Comparison of ENCODE assay signal across 9 cellular contexts in the genomic region with DNA sequence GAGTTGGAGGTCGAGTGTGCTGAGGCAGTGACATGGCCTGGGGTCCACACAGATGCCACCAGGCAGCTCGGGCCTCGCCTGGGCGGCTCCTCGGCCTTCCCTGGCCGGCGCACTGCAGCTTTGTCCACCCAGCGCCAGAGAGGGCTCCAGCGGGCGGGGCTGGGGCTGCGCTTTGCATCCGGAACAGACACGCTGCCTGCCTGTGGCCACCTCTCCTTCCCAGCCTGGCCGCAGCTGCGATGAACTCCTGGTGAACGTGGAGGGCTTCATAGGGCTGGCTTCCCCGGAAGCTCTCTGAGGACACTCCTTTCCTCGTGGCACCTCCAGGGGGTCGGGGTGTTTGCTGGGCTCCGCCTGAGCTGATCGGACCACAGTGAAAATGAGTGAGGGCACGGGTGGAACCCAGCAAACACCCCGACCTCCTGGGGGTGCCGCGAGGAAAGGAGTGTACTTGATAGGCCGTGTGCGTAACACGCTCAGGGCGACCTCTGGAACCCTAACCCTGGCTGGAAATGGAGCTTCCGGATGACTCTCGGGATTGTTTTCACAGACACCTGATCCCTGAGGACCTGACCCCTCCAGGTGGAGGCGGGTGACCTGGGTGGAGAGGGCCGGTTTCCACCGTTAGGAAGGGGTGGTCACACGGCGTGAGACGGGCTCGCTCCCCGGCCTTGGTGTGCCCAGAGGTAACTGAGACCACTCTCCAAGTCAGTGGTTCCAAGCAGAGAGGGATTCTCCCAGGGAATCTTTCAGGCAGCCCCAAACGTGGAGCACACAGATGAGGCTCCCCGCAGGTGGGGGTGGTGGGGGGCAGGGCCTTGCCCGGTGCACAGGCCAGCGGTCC. TPM values are rescaled to one million over a fixed set of nuclear protein-coding genes. Genes with fewer than 3 reads are reported as not detected.
DNase-seq lines count a peak whose midpoint lies in the region; ATAC-seq and TF ChIP-seq lines count a peak whose summit lies in the region.
"Had no signal": no experiment of that assay in that cellular context is flagged by ENCODE, and none has a peak within 500 bp of the region (broad histone marks: within the 10 kb centered on the region; RNA-seq: fewer than 3 reads in every experiment).

No MANE protein-coding gene starts in this region.

- H3K4me3 ChIP-seq in NT2/D1 (ENCODE audit: insufficient read length, low read depth) (no peak overlapping the region), lower lobe of right lung (peak overlapping the region; percentile 39), tibial nerve (peak overlapping the region; percentile 2 to 31 (median 17))

- peak; percentile 26 to 31 for ATAC-seq in lower lobe of right lung

- intact Hi-C loops in lower lobe of right lung (cut with DNase I): no loop called here

- no peak overlapping the region for H3K27ac ChIP-seq in lower lobe of right lung
- H3K27ac ChIP-seq in tibial nerve: peak overlapping the region in 1 of 4 donors; percentile 16

- TF ChIP-seq EP300 in tibial nerve (IDR thresholded peaks at IDR 0.05): no peak

- H3K9me3 ChIP-seq in NT2/D1 (ENCODE audit: insufficient read depth, low read length): no peaks in the 10 kb centered on the region
- H3K9me3 ChIP-seq in lower lobe of right lung: no peaks in the 10 kb centered on the region
- H3K9me3 ChIP-seq in tibial nerve: no peaks in the 10 kb centered on the region

- 63% methylated on average over 36 to 42 of the region's 43 CpGs for WGBS in tibial nerve, 2 donors

- H3K36me3 ChIP-seq in NT2/D1 (ENCODE audit: insufficient read depth, insufficient read length, low read length): no peaks in the 10 kb centered on the region
- no peaks in the 10 kb centered on the region for H3K36me3 ChIP-seq in lower lobe of right lung
- H3K36me3 ChIP-seq in tibial nerve: no peaks in the 10 kb centered on the region

- no peak for DNase-seq in NT2/D1 (ENCODE audit: low read depth, low spot score)
- DNase-seq in dermis microvascular lymphatic vessel endothelial cell (ENCODE audit: low read depth in 2 of 2): peak; percentile 17 to 40
- peak; percentile 46 for DNase-seq in lower lobe of right lung
- peak; percentile 27 to 38 for DNase-seq in tibial nerve (ENCODE audit: low spot score in 2 of 2)
- no peak for DNase-seq in SIG-M5 (lab: John Stamatoyannopoulos, UW)
- no peak for DNase-seq in activated CD4-positive, alpha-beta T cell treated with anti-CD3 and anti-CD28 coated beads, Interleukin-2, amount 50 U/mL, for 4 hours
- DNase-seq in stimulated activated CD4-positive, alpha-beta T cell treated with anti-CD3 and anti-CD28 coated beads, Interleukin-4, amount 100 ng/mL, for 4 hours: no peak
- DNase-seq: activated effector memory CD4-positive, alpha-beta T cell treated with Interleukin-2 at 50 U/mL for 16 hours; GF-D8 had no signal

- TF ChIP-seq CTCF in lower lobe of right lung (IDR thresholded peaks at IDR 0.05): no peak
- TF ChIP-seq CTCF in tibial nerve (IDR thresholded peaks at IDR 0.05): no peak

- H3K9ac ChIP-seq in NT2/D1 (ENCODE audit: insufficient read length, low read depth): peak overlapping the region; percentile 26

- TF ChIP-seq POLR2A in tibial nerve (IDR thresholded peaks at IDR 0.05): no peak

- H3K4me1 ChIP-seq in NT2/D1 (ENCODE audit: insufficient read depth, insufficient read length): peaks cover 12% of the 10 kb centered on the region
- H3K4me1 ChIP-seq in lower lobe of right lung: peaks cover 14% of the 10 kb centered on the region
- peaks cover 0 to 17% (median 7%) of the 10 kb centered on the region in 4 donors for H3K4me1 ChIP-seq in tibial nerve

- H3K27me3 ChIP-seq in NT2/D1 (ENCODE audit: insufficient read depth, insufficient read length) (no peaks in the 10 kb centered on the region), lower lobe of right lung (ENCODE audit: low read depth) (no peaks in the 10 kb centered on the region), tibial nerve (no peaks in the 10 kb centered on the region)

RNA-seq across cellular contexts. Expression of a gene that starts 31.8 kb away (rescaled TPM):
- total RNA-seq in dermis microvascular lymphatic vessel endothelial cell (14.0 and 22.4 TPM in 2 replicates), lower lobe of right lung (85.7 TPM), tibial nerve (10 to 100 TPM; 53.5 to 61.5 (median 56.5) TPM)

Comparison
In these comparisons a context has a peak if more than half of its experiments do, and no peak if none do; other contexts are left out.
1. DNase-seq: peak in dermis microvascular lymphatic vessel endothelial cell (2 of 2), lower lobe of right lung (single experiment) and tibial nerve (2 of 2); none in NT2/D1 (single experiment), SIG-M5 (single experiment), activated CD4-positive, alpha-beta T cell treated with anti-CD3 and anti-CD28 coated beads, Interleukin-2, amount 50 U/mL, for 4 hours (0 of 2) and stimulated activated CD4-positive, alpha-beta T cell treated with anti-CD3 and anti-CD28 coated beads, Interleukin-4, amount 100 ng/mL, for 4 hours (0 of 2).